19 cellular contexts compared by ENCODE assay signal in the genomic region with DNA sequence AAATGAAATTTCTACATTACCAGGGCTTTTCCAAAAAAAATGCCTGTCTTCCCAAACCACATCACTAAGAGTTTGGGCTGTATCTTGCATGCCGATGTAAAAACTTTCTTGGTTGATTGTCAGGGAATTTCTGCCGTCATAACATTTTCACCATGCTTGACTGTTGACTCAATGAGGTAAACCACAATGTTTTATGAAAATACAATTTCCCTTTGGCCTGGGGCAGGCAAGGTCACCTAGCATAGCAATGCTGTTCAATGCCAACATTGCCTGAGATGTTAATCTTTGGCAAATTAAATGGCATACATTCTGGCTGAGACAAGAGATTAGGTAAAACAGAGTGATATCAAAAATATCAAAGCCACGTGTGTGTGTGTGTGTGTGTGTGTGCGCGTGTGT.
DNase-seq lines count a peak whose midpoint lies in the region; ATAC-seq, FAIRE-seq and TF ChIP-seq lines count a peak whose summit lies in the region.
"Had no signal": no experiment of that assay in that cellular context is flagged by ENCODE, and none has a peak within 500 bp of the region (broad histone marks: within the 10 kb centered on the region; RNA-seq: fewer than 3 reads in every experiment).

No MANE protein-coding gene starts in this region.

- H3K4me1 Mint-ChIP-seq in astrocyte (ENCODE audit: low read depth, unreplicated experiment), result peaks cover 23% of the 10 kb centered on the region

- DNase-seq in AG08396 (ENCODE audit: low spot score) (peak; percentile 58), HTR-8/SVneo (ENCODE audit: insufficient read length, low spot score) (peak; percentile 28), astrocyte (ENCODE audit: low read depth) (peak; percentile 85), hepatic stellate cell (ENCODE audit: low spot score) (peak; percentile 43), NCI-H1048 (lab: John Stamatoyannopoulos, UW) (no peak), LoVo (ENCODE audit: low spot score) (no peak)
- DNase-seq in activated T-cell treated with anti-CD3 and anti-CD28 coated beads, Interleukin-2, amount 50 U/mL, for 1 hour, result no peak
- DNase-seq: activated CD4-positive, alpha-beta memory T cell treated with anti-CD3 and anti-CD28 coated beads, Interleukin-2, amount 10 ng/mL, durations not matched to agents 7 days and 5 days; BE2C; H7; NCI-H1694; NCI-H510A treated with DMSO at 0.1 percent for 48 hours; OCI-M1; testis had no signal

- H4K20me1 ChIP-seq in astrocyte (ENCODE audit: insufficient read depth, low read length), result no peaks in the 10 kb centered on the region

- H3K4me1 ChIP-seq in astrocyte (ENCODE audit: insufficient read depth, low read length), result peaks cover 9% of the 10 kb centered on the region
- H3K4me1 ChIP-seq: BE2C, testis had no signal

- H3K27me3 ChIP-seq in astrocyte (ENCODE audit: insufficient read depth, low read length), result no peaks in the 10 kb centered on the region
- H3K27me3 ChIP-seq: BE2C, testis had no signal

- no peaks in the 10 kb centered on the region for H3K9me3 ChIP-seq in astrocyte (ENCODE audit: insufficient read depth, low read depth, low read length)
- H3K9me3 ChIP-seq: BE2C, testis had no signal

- H3K9ac ChIP-seq in astrocyte (ENCODE audit: low read length), result no peak overlapping the region

- no peaks in the 10 kb centered on the region for H3K9me3 Mint-ChIP-seq in astrocyte (ENCODE audit: unreplicated experiment)
- H3K9me3 Mint-ChIP-seq: dendritic cell treated with granulocyte-macrophage colony-stimulating factor and Interleukin-4, amounts not matched to agents 40 ng/mL and 50 ng/mL, for 4 days had no signal

- no peak overlapping the region for H2AFZ ChIP-seq in astrocyte (ENCODE audit: low read depth, low read length)

- no peaks in the 10 kb centered on the region for H3K79me2 ChIP-seq in astrocyte (ENCODE audit: insufficient read depth, low read length)

- no peak overlapping the region for H3K4me3 ChIP-seq in astrocyte (ENCODE audit: insufficient read depth, low read depth, low read length)
- H3K4me3 ChIP-seq: lung, testis had no signal

- H3K4me3 Mint-ChIP-seq in astrocyte (ENCODE audit: unreplicated experiment), result no peak overlapping the region
- H3K4me3 Mint-ChIP-seq: activated CD4-positive, alpha-beta memory T cell treated with anti-CD3 and anti-CD28 coated beads, Interleukin-2, amount 10 ng/mL, durations not matched to agents 7 days and 5 days; dendritic cell treated with granulocyte-macrophage colony-stimulating factor and Interleukin-4, amounts not matched to agents 40 ng/mL and 50 ng/mL, for 4 days had no signal

- peak overlapping the region; percentile 80 for H3K27ac Mint-ChIP-seq in astrocyte (ENCODE audit: unreplicated experiment)
- H3K27ac Mint-ChIP-seq: activated CD4-positive, alpha-beta memory T cell treated with anti-CD3 and anti-CD28 coated beads, Interleukin-2, amount 10 ng/mL, durations not matched to agents 7 days and 5 days; dendritic cell treated with granulocyte-macrophage colony-stimulating factor and Interleukin-4, amounts not matched to agents 40 ng/mL and 50 ng/mL, for 4 days; IgD-negative memory B cell had no signal

- no peak for TF ChIP-seq CTCF in astrocyte (IDR thresholded peaks at IDR 0.05; ENCODE audit: insufficient read depth, low read depth, low read length)

- ATAC-seq in GM19397 (IDR thresholded peaks at IDR 0.05; ENCODE audit: unreplicated experiment), result no peak
- ATAC-seq: esophagus mucosa had no signal

- no peaks in the 10 kb centered on the region for H3K36me3 ChIP-seq in astrocyte (ENCODE audit: insufficient read depth, low read length)
- H3K36me3 ChIP-seq: BE2C had no signal

- peaks cover 4% of the 10 kb centered on the region for H3K27me3 Mint-ChIP-seq in astrocyte (ENCODE audit: low read depth, unreplicated experiment)
- H3K27me3 Mint-ChIP-seq: dendritic cell treated with granulocyte-macrophage colony-stimulating factor and Interleukin-4, amounts not matched to agents 40 ng/mL and 50 ng/mL, for 4 days had no signal

- FAIRE-seq in HTR-8/SVneo (lab: Jason Lieb, UNC) (no peak), astrocyte (lab: Jason Lieb, UNC) (peak; percentile 93)

- no peaks in the 10 kb centered on the region for H3K36me3 Mint-ChIP-seq in astrocyte (ENCODE audit: low read depth, unreplicated experiment)

- H3K27ac ChIP-seq in astrocyte (ENCODE audit: low read depth, low read length), result no peak overlapping the region
- H3K27ac ChIP-seq: testis had no signal

- peak overlapping the region; percentile 41 for H3K4me2 ChIP-seq in astrocyte (ENCODE audit: low read length)

Comparison
In these comparisons a context has a peak if more than half of its experiments do, and no peak if none do; other contexts are left out.
1. DNase-seq: peak in AG08396 (single experiment), HTR-8/SVneo (single experiment), astrocyte (single experiment) and hepatic stellate cell (single experiment); none in NCI-H1048 (single experiment), activated T-cell treated with anti-CD3 and anti-CD28 coated beads, Interleukin-2, amount 50 U/mL, for 1 hour (single experiment) and LoVo (single experiment).